Comparison of ENCODE assay signal across 9 cellular contexts in the genomic region with DNA sequence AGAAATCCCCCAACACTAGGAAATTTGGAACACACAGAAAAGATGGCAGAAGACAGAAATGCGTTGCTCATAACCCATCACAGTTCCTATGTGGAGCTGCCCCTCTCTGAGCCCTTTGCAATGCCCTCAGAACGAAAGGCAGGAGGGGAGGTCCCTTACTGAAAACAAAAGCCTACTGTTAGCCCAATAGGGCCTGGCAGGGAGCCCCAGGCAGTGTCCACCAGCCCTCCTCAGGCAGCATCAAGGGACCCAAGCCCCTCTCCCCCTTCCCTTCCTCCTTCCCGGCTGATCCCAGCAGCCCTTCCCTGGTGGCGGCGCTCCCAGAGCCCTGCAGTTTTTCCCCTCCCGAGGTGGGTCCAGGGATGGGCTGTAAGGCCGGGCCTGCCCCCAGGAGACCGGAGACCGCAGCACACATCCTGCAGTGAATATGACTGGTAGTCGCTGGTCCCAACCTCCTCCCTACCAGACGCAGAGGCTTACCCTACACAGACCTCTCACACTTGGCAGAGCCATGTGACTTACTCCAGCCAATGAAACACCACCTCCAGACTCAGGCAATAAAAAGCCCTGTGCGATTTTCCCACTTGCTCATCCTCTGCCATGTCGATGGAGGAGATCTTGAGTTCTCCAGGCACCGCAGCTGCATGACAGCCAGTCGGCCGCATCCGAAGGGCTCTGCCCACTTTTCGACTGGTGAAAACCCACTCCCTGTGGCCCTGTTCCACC. TPM values are rescaled to one million over a fixed set of nuclear protein-coding genes. Genes with fewer than 3 reads are reported as not detected.
A peak's percentile ranks its signal among the peaks of the same experiment; 100 is the strongest.
DNase-seq lines count a peak whose midpoint lies in the region; ATAC-seq and TF ChIP-seq lines count a peak whose summit lies in the region.
"Had no signal": no experiment of that assay in that cellular context is flagged by ENCODE, and none has a peak within 500 bp of the region (broad histone marks: within the 10 kb centered on the region; RNA-seq: fewer than 3 reads in every experiment).

No MANE protein-coding gene starts in this region.

- H3K4me3 Mint-ChIP-seq in activated naive CD4-positive, alpha-beta T cell treated with anti-CD3 and anti-CD28 coated beads, Interleukin-2, amount 10 ng/mL, durations not matched to agents 7 days and 5 days, result peak overlapping the region; percentile 41
- no peak overlapping the region for H3K4me3 Mint-ChIP-seq in neural crest cell

- no peak for TF ChIP-seq EP300 in Ishikawa (IDR thresholded peaks at IDR 0.05; ENCODE audit: borderline replicate concordance)

- peaks cover 8% of the 10 kb centered on the region for H3K9me3 Mint-ChIP-seq in activated naive CD4-positive, alpha-beta T cell treated with anti-CD3 and anti-CD28 coated beads, Interleukin-2, amount 10 ng/mL, durations not matched to agents 7 days and 5 days
- H3K9me3 Mint-ChIP-seq in neural crest cell, result peaks cover 6% of the 10 kb centered on the region

- CTCF ChIA-PET in activated naive CD4-positive, alpha-beta T cell treated with anti-CD3 and anti-CD28 coated beads, Interleukin-2, amount 10 ng/mL, durations not matched to agents 7 days and 5 days (lab: Charles Lee), result interaction anchor here (3.0 to 4.5 kb wide), 2 partner anchors 9 to 22 kb away, joined by 19 to 24 read pairs; no protein-coding TSS in a partner anchor

- H3K4me1 Mint-ChIP-seq in activated naive CD4-positive, alpha-beta T cell treated with anti-CD3 and anti-CD28 coated beads, Interleukin-2, amount 10 ng/mL, durations not matched to agents 7 days and 5 days, result peaks cover 49% of the 10 kb centered on the region
- H3K4me1 Mint-ChIP-seq in neural crest cell, result peaks cover 10% of the 10 kb centered on the region

- DNase-seq in activated naive CD4-positive, alpha-beta T cell treated with anti-CD3 and anti-CD28 coated beads, Interleukin-2, amount 10 ng/mL, durations not matched to agents 7 days and 5 days, result peak; percentile 76
- DNase-seq in neural crest cell (ENCODE audit: low read depth, low spot score) (no peak), NCI-H1105 treated with DMSO at 0.1 percent for 48 hours (lab: John Stamatoyannopoulos, UW) (no peak), GM03348 (ENCODE audit: low spot score) (no peak), NCI-H226 (no peak)

- no peak for TF ChIP-seq CTCF in neural crest cell (conservative IDR thresholded peaks at IDR 0.05)

- H3K36me3 Mint-ChIP-seq in activated naive CD4-positive, alpha-beta T cell treated with anti-CD3 and anti-CD28 coated beads, Interleukin-2, amount 10 ng/mL, durations not matched to agents 7 days and 5 days, result peaks cover 4% of the 10 kb centered on the region
- no peaks in the 10 kb centered on the region for H3K36me3 Mint-ChIP-seq in neural crest cell (ENCODE audit: low read depth)

- H3K27ac Mint-ChIP-seq in activated naive CD4-positive, alpha-beta T cell treated with anti-CD3 and anti-CD28 coated beads, Interleukin-2, amount 10 ng/mL, durations not matched to agents 7 days and 5 days, result peak overlapping the region; percentile 92
- peak overlapping the region; percentile 43 for H3K27ac Mint-ChIP-seq in neural crest cell (ENCODE audit: unreplicated experiment)

- TF ChIP-seq RAD21 in Ishikawa (IDR thresholded peaks at IDR 0.05; ENCODE audit: low read depth), result no peak

- no peaks in the 10 kb centered on the region for H3K27me3 Mint-ChIP-seq in activated naive CD4-positive, alpha-beta T cell treated with anti-CD3 and anti-CD28 coated beads, Interleukin-2, amount 10 ng/mL, durations not matched to agents 7 days and 5 days
- no peaks in the 10 kb centered on the region for H3K27me3 Mint-ChIP-seq in neural crest cell (ENCODE audit: low read depth)

- ATAC-seq in GM21515 (IDR thresholded peaks at IDR 0.05; ENCODE audit: unreplicated experiment), result peak; percentile 74

- TF ChIP-seq POLR2A in GM10847 (IDR thresholded peaks at IDR 0.05; ENCODE audit: extremely low read depth, insufficient read length), result peak; percentile 64

TF ChIP-seq in Ishikawa, 13 proteins besides CTCF, POLR2A, EP300 and RAD21:
- TF ChIP-seq, protein P1, sequence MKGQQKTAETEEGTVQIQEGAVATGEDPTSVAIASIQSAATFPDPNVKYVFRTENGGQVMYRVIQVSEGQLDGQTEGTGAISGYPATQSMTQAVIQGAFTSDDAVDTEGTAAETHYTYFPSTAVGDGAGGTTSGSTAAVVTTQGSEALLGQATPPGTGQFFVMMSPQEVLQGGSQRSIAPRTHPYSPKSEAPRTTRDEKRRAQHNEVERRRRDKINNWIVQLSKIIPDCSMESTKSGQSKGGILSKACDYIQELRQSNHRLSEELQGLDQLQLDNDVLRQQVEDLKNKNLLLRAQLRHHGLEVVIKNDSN (IDR thresholded peaks at IDR 0.05), result peak; percentile 72
- TF ChIP-seq, protein P2, sequence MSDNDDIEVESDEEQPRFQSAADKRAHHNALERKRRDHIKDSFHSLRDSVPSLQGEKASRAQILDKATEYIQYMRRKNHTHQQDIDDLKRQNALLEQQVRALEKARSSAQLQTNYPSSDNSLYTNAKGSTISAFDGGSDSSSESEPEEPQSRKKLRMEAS (IDR thresholded peaks at IDR 0.05), result no peak

RNA-seq across cellular contexts. Expression of a gene that starts 19.4 kb away (rescaled TPM):
- 1.0 and 1.1 TPM in 2 replicates for total RNA-seq in neural crest cell

RNA-seq across cellular contexts. Expression of a gene that starts 26.3 kb away (rescaled TPM):
- not detected in 2 replicates for total RNA-seq in neural crest cell
- total RNA-seq: fibroblast of lung had no signal

RNA-seq across cellular contexts. Expression of a gene that starts 44.0 kb away (rescaled TPM):
- total RNA-seq in neural crest cell, result 178 and 186 TPM in 2 replicates

RNA-seq across cellular contexts. Expression of a gene that starts 48.3 kb away (rescaled TPM):
- 0.79 and 0.82 TPM in 2 replicates for total RNA-seq in neural crest cell
- total RNA-seq: fibroblast of lung had no signal
